ENCODE assay signal across 1 cellular context in the genomic region with DNA sequence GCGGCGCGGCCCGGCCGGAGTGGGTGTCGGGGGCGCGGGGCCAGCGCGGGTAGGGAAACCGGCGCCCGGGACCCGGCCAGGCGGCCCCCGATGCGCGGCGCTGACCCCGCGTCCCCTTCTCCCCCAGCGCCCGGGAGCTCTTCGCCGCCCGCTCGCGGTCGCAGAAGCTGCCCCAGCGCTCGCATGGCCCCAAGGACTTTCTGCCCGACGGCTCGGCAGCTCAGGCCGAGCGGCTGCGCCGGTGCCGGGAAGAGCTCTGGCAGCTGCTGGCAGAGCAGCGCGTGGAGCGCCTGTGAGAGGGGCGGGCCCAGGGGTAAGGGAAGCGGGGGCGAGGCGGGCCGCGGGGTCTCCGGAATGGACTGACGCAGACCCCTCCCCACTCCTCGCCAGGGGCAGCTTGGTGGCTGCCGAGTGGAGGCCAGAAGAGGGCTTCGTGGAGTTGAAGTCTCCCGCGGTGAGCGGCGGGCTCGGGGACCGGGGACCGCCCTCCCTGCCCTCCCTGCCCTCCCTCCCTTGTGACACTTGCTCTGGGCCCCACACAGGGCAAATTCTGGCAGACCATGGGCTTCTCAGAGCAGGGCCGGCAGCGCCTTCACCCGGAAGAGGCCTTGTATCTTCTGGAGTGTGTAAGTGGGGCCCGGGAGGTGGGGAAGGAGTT.
TF ChIP-seq lines count a peak whose summit lies in the region.

No MANE protein-coding gene starts in this region.

TF ChIP-seq in HepG2, 621 proteins besides CTCF, POLR2A, EP300 and RAD21 (continued from another document and continues in another):
- TF ChIP-seq, protein P1, sequence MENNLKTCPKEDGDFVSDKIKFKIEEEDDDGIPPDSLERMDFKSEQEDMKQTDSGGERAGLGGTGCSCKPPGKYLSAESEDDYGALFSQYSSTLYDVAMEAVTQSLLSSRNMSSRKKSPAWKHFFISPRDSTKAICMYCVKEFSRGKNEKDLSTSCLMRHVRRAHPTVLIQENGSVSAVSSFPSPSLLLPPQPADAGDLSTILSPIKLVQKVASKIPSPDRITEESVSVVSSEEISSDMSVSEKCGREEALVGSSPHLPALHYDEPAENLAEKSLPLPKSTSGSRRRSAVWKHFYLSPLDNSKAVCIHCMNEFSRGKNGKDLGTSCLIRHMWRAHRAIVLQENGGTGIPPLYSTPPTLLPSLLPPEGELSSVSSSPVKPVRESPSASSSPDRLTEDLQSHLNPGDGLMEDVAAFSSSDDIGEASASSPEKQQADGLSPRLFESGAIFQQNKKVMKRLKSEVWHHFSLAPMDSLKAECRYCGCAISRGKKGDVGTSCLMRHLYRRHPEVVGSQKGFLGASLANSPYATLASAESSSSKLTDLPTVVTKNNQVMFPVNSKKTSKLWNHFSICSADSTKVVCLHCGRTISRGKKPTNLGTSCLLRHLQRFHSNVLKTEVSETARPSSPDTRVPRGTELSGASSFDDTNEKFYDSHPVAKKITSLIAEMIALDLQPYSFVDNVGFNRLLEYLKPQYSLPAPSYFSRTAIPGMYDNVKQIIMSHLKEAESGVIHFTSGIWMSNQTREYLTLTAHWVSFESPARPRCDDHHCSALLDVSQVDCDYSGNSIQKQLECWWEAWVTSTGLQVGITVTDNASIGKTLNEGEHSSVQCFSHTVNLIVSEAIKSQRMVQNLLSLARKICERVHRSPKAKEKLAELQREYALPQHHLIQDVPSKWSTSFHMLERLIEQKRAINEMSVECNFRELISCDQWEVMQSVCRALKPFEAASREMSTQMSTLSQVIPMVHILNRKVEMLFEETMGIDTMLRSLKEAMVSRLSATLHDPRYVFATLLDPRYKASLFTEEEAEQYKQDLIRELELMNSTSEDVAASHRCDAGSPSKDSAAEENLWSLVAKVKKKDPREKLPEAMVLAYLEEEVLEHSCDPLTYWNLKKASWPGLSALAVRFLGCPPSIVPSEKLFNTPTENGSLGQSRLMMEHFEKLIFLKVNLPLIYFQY (CRISPR knock-in tag; IDR thresholded peaks at IDR 0.05; ENCODE audit: borderline replicate concordance): no peak
- TF ChIP-seq CBFB (CRISPR knock-in tag; IDR thresholded peaks at IDR 0.05) (0 out of 2 replicates have a peak, but pooled peaks have one; percentile 34), PHB2 (IDR thresholded peaks at IDR 0.05; ENCODE audit: partially characterized antibody) (no peak), PCBP2 (optimal IDR thresholded peaks at IDR 0.05; ENCODE audit: low read depth, low read length, poor library complexity, severe bottlenecking) (no peak), GATAD1 (CRISPR knock-in tag; IDR thresholded peaks at IDR 0.05) (0 out of 2 replicates have a peak, but pooled peaks have one; percentile 12), ZNF75D (CRISPR knock-in tag; IDR thresholded peaks at IDR 0.05; ENCODE audit: borderline replicate concordance) (no peak), CBX1 (IDR thresholded peaks at IDR 0.05; ENCODE audit: low read depth) (no peak), TAF1 (CRISPR knock-in tag; IDR thresholded peaks at IDR 0.05) (0 out of 2 replicates have a peak, but pooled peaks have one; percentile 7), ZNF124 (CRISPR knock-in tag; IDR thresholded peaks at IDR 0.05) (no peak), THYN1 (CRISPR knock-in tag; IDR thresholded peaks at IDR 0.05; ENCODE audit: borderline replicate concordance, low read depth) (no peak), ZNF737 (CRISPR knock-in tag; IDR thresholded peaks at IDR 0.05; ENCODE audit: borderline replicate concordance) (0 out of 2 replicates have a peak, but pooled peaks have one; percentile 24), ZNF44 (CRISPR knock-in tag; IDR thresholded peaks at IDR 0.05) (peak; percentile 81; the same call in 1 of the 2 replicates), NAIF1 (CRISPR knock-in tag; IDR thresholded peaks at IDR 0.05; ENCODE audit: borderline replicate concordance) (no peak; the same call in 1 of the 2 replicates), YEATS2 (CRISPR knock-in tag; IDR thresholded peaks at IDR 0.05; ENCODE audit: borderline replicate concordance) (peak; percentile 48; the same call in 1 of the 2 replicates), ZNF232 (CRISPR knock-in tag; IDR thresholded peaks at IDR 0.05; ENCODE audit: borderline replicate concordance) (peak; percentile 69; the same call in 1 of the 2 replicates), ARNT (IDR thresholded peaks at IDR 0.05) (no peak), ZBTB7B (CRISPR knock-in tag; IDR thresholded peaks at IDR 0.05) (0 out of 2 replicates have a peak, but pooled peaks have one; percentile 43), ZNF841 (CRISPR knock-in tag; IDR thresholded peaks at IDR 0.05; ENCODE audit: borderline replicate concordance) (no peak), PCBP1 (IDR thresholded peaks at IDR 0.05; ENCODE audit: borderline replicate concordance, low read depth, low read length) (0 out of 2 replicates have a peak, but pooled peaks have one; percentile 81), ARNT2 (CRISPR knock-in tag; IDR thresholded peaks at IDR 0.05; ENCODE audit: low read depth) (no peak; the same call in 1 of the 2 replicates), ZNF788 (CRISPR knock-in tag; IDR thresholded peaks at IDR 0.05; ENCODE audit: borderline replicate concordance) (peak; percentile 7; the same call in 1 of the 2 replicates), ZNF772 (CRISPR knock-in tag; IDR thresholded peaks at IDR 0.05) (no peak), ZNF619 (CRISPR knock-in tag; IDR thresholded peaks at IDR 0.05) (0 out of 2 replicates have a peak, but pooled peaks have one; percentile 35), U2AF2 (IDR thresholded peaks at IDR 0.05; ENCODE audit: low read depth, low read length) (no peak), ATM (IDR thresholded peaks at IDR 0.05; ENCODE audit: borderline replicate concordance) (no peak), ZC3H13 (CRISPR knock-in tag; IDR thresholded peaks at IDR 0.05) (peak; percentile 5; the same call in 1 of the 2 replicates), ZNF207 (IDR thresholded peaks at IDR 0.05; ENCODE audit: borderline replicate concordance) (no peak), MAFG (CRISPR knock-in tag; IDR thresholded peaks at IDR 0.05) (no peak), ZNF558 (CRISPR knock-in tag; IDR thresholded peaks at IDR 0.05; ENCODE audit: borderline replicate concordance) (no peak), ELF3 (CRISPR knock-in tag; IDR thresholded peaks at IDR 0.05) (no peak), SALL1 (CRISPR knock-in tag; IDR thresholded peaks at IDR 0.05) (no peak), GABPB1 (CRISPR knock-in tag; IDR thresholded peaks at IDR 0.05) (no peak), ZNF547 (CRISPR knock-in tag; IDR thresholded peaks at IDR 0.05) (peak; percentile 38), RFX3 (CRISPR knock-in tag; IDR thresholded peaks at IDR 0.05) (no peak)
- TF ChIP-seq, protein P2, sequence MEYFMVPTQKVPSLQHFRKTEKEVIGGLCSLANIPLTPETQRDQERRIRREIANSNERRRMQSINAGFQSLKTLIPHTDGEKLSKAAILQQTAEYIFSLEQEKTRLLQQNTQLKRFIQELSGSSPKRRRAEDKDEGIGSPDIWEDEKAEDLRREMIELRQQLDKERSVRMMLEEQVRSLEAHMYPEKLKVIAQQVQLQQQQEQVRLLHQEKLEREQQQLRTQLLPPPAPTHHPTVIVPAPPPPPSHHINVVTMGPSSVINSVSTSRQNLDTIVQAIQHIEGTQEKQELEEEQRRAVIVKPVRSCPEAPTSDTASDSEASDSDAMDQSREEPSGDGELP (IDR thresholded peaks at IDR 0.05; ENCODE audit: borderline replicate concordance, low read depth): no peak
- TF ChIP-seq, protein P3, sequence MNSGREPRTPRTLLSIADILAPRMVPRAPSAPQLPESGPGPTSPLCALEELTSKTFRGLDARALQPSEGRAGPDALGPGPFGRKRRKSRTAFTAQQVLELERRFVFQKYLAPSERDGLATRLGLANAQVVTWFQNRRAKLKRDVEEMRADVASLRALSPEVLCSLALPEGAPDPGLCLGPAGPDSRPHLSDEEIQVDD (CRISPR knock-in tag; IDR thresholded peaks at IDR 0.05; ENCODE audit: borderline replicate concordance): no peak
- TF ChIP-seq, protein P4, sequence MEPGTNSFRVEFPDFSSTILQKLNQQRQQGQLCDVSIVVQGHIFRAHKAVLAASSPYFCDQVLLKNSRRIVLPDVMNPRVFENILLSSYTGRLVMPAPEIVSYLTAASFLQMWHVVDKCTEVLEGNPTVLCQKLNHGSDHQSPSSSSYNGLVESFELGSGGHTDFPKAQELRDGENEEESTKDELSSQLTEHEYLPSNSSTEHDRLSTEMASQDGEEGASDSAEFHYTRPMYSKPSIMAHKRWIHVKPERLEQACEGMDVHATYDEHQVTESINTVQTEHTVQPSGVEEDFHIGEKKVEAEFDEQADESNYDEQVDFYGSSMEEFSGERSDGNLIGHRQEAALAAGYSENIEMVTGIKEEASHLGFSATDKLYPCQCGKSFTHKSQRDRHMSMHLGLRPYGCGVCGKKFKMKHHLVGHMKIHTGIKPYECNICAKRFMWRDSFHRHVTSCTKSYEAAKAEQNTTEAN (CRISPR knock-in tag; conservative IDR thresholded peaks at IDR 0.05): no peak
- TF ChIP-seq, protein P5, sequence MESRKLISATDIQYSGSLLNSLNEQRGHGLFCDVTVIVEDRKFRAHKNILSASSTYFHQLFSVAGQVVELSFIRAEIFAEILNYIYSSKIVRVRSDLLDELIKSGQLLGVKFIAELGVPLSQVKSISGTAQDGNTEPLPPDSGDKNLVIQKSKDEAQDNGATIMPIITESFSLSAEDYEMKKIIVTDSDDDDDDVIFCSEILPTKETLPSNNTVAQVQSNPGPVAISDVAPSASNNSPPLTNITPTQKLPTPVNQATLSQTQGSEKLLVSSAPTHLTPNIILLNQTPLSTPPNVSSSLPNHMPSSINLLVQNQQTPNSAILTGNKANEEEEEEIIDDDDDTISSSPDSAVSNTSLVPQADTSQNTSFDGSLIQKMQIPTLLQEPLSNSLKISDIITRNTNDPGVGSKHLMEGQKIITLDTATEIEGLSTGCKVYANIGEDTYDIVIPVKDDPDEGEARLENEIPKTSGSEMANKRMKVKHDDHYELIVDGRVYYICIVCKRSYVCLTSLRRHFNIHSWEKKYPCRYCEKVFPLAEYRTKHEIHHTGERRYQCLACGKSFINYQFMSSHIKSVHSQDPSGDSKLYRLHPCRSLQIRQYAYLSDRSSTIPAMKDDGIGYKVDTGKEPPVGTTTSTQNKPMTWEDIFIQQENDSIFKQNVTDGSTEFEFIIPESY (CRISPR knock-in tag; IDR thresholded peaks at IDR 0.05): no peak
- TF ChIP-seq, protein P6, sequence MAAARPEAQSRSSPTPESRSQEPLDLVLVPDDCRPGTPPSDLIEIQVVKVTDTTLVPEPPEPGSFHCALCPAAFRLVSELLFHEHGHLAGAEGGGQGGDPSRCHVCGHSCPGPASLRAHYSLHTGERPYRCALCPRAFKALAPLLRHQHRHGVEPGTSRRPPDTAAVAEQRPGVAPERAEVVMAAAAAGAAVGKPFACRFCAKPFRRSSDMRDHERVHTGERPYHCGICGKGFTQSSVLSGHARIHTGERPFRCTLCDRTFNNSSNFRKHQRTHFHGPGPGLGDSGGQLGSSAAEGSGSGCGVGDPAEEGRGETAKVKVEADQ (CRISPR knock-in tag; IDR thresholded peaks at IDR 0.05; ENCODE audit: borderline replicate concordance): peak; percentile 79; the same call in 1 of the 2 replicates
- TF ChIP-seq, protein P7, sequence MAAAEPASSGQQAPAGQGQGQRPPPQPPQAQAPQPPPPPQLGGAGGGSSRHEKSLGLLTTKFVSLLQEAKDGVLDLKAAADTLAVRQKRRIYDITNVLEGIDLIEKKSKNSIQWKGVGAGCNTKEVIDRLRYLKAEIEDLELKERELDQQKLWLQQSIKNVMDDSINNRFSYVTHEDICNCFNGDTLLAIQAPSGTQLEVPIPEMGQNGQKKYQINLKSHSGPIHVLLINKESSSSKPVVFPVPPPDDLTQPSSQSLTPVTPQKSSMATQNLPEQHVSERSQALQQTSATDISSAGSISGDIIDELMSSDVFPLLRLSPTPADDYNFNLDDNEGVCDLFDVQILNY (CRISPR knock-in tag; conservative IDR thresholded peaks at IDR 0.05): no peak
- TF ChIP-seq, protein P8, sequence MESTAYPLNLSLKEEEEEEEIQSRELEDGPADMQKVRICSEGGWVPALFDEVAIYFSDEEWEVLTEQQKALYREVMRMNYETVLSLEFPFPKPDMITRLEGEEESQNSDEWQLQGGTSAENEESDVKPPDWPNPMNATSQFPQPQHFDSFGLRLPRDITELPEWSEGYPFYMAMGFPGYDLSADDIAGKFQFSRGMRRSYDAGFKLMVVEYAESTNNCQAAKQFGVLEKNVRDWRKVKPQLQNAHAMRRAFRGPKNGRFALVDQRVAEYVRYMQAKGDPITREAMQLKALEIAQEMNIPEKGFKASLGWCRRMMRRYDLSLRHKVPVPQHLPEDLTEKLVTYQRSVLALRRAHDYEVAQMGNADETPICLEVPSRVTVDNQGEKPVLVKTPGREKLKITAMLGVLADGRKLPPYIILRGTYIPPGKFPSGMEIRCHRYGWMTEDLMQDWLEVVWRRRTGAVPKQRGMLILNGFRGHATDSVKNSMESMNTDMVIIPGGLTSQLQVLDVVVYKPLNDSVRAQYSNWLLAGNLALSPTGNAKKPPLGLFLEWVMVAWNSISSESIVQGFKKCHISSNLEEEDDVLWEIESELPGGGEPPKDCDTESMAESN (CRISPR knock-in tag; conservative IDR thresholded peaks at IDR 0.05): no peak
- TF ChIP-seq, protein P9, sequence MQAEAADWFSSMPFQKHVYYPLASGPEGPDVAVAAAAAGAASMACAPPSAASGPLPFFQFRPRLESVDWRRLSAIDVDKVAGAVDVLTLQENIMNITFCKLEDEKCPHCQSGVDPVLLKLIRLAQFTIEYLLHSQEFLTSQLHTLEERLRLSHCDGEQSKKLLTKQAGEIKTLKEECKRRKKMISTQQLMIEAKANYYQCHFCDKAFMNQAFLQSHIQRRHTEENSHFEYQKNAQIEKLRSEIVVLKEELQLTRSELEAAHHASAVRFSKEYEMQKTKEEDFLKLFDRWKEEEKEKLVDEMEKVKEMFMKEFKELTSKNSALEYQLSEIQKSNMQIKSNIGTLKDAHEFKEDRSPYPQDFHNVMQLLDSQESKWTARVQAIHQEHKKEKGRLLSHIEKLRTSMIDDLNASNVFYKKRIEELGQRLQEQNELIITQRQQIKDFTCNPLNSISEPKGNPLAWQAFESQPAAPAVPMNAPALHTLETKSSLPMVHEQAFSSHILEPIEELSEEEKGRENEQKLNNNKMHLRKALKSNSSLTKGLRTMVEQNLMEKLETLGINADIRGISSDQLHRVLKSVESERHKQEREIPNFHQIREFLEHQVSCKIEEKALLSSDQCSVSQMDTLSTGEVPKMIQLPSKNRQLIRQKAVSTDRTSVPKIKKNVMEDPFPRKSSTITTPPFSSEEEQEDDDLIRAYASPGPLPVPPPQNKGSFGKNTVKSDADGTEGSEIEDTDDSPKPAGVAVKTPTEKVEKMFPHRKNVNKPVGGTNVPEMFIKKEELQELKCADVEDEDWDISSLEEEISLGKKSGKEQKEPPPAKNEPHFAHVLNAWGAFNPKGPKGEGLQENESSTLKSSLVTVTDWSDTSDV (CRISPR knock-in tag; IDR thresholded peaks at IDR 0.05): 0 out of 2 replicates have a peak, but pooled peaks have one; percentile 7
- TF ChIP-seq, protein P10, sequence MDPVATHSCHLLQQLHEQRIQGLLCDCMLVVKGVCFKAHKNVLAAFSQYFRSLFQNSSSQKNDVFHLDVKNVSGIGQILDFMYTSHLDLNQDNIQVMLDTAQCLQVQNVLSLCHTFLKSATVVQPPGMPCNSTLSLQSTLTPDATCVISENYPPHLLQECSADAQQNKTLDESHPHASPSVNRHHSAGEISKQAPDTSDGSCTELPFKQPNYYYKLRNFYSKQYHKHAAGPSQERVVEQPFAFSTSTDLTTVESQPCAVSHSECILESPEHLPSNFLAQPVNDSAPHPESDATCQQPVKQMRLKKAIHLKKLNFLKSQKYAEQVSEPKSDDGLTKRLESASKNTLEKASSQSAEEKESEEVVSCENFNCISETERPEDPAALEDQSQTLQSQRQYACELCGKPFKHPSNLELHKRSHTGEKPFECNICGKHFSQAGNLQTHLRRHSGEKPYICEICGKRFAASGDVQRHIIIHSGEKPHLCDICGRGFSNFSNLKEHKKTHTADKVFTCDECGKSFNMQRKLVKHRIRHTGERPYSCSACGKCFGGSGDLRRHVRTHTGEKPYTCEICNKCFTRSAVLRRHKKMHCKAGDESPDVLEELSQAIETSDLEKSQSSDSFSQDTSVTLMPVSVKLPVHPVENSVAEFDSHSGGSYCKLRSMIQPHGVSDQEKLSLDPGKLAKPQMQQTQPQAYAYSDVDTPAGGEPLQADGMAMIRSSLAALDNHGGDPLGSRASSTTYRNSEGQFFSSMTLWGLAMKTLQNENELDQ (CRISPR knock-in tag; IDR thresholded peaks at IDR 0.05; ENCODE audit: borderline replicate concordance): no peak
